In the genomic region with DNA sequence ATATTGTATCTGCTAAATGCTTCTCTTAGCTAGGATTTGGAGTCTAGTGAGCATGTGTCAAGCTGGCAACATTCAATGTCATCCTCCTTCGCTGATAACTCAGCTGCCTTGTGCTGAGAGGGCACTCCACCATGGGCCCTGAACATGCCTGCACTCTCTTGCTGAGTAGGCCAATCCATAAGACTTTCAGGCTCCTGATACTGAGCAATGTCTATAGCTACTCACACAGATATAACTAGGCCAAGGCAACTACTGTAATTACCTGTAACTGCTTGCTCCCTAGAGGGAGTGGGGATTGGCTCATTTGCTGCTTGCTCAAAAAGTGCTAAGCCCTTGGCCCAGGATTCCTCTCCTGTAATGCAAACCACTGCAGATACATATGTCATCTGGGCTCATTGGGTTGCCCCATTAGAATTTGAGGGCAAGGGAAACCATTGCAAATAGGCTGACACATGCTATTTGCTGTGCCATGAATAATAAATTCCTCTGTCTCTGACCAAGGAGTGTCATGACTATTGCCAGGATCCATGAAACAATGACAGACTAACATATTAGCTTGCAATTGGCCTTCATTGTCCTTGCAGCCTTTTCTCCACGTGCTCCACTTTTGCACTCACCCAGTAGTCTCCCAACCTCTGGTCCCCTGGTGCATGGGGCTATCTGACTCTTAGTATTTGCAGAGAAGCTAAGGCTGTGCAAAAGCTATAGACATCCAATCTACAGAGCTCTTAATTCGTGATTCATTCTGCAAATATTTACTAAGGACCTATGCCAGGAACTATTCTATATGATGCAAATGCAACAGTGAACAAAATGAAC, we compare ENCODE assay signal across 15 cellular contexts. TPM values are rescaled to one million over a fixed set of nuclear protein-coding genes. Genes with fewer than 3 reads are reported as not detected.
DNase-seq lines count a peak whose midpoint lies in the region; ATAC-seq and TF ChIP-seq lines count a peak whose summit lies in the region.
"Had no signal": no experiment of that assay in that cellular context is flagged by ENCODE, and none has a peak within 500 bp of the region (broad histone marks: within the 10 kb centered on the region; RNA-seq: fewer than 3 reads in every experiment).

No MANE protein-coding gene starts in this region.

- no peaks in the 10 kb centered on the region for H3K27me3 ChIP-seq in Panc1 (ENCODE audit: control insufficient read depth, insufficient read depth, low read length)
- H3K27me3 ChIP-seq: SJCRH30 had no signal

- DNase-seq in HCEC 1CT, result peak; percentile 48
- DNase-seq in Panc1 (ENCODE audit: low read depth, low spot score), result peak; percentile 77
- peak; percentile 63 for DNase-seq in epithelial cell of prostate (ENCODE audit: low read depth, low spot score)
- DNase-seq in posterior vena cava (ENCODE audit: low spot score), result no peak
- DNase-seq: activated CD4-positive, alpha-beta T cell treated with anti-CD3 and anti-CD28 coated beads, Interleukin-2, amount 10 ng/mL, durations not matched to agents 24 days and 14 days; activated gamma-delta T cell treated with Interleukin-2 at 50 U/mL for 16 hours; midbrain; psoas muscle; SJCRH30 had no signal

- H3K27ac ChIP-seq in 22Rv1, result 0 out of 2 replicates have a peak overlapping the region, but pooled peaks have one; percentile 23
- H3K27ac ChIP-seq in Panc1 (ENCODE audit: low read length), result peak overlapping the region; percentile 60
- peak overlapping the region; percentile 60 for H3K27ac ChIP-seq in epithelial cell of prostate
- H3K27ac ChIP-seq: coronary artery, psoas muscle, SJCRH30, thoracic aorta had no signal

- in situ Hi-C loops in Panc1 (cut with HindIII; ENCODE audit: low pct_unique_long_range_greater_than_20kb, low sequenced_read_pairs), result no loop called here

- no TSS peak for BruUV-seq in Panc1 (replicated peaks; lab: Mats Ljungman, UMichigan)

- intact Hi-C loops in Panc1 (cut with micrococcal nuclease; ENCODE audit: unreplicated experiment), result no loop called here
- intact Hi-C loops in posterior vena cava (cut with DNase I), result no loop called here

- POLR2A ChIA-PET in Panc1 (lab: Charles Lee), result interaction anchor here (0.6 kb wide), 4 partner anchors 10 to 782 kb away, joined by 4 read pairs; no protein-coding TSS in a partner anchor

- ATAC-seq in Panc1, result peak; percentile 86
- ATAC-seq in GM21737 (IDR thresholded peaks at IDR 0.05; ENCODE audit: unreplicated experiment), result no peak
- ATAC-seq in HG03280 (IDR thresholded peaks at IDR 0.05; ENCODE audit: unreplicated experiment), result no peak
- no peak for ATAC-seq in GM21529 (IDR thresholded peaks at IDR 0.05; ENCODE audit: unreplicated experiment)
- ATAC-seq: psoas muscle had no signal

- no peaks in the 10 kb centered on the region for H3K36me3 ChIP-seq in Panc1 (ENCODE audit: control insufficient read depth, insufficient read depth, low read length)
- H3K36me3 ChIP-seq: SJCRH30, thoracic aorta had no signal

- peaks cover 21% of the 10 kb centered on the region for H3K4me1 ChIP-seq in Panc1 (ENCODE audit: control insufficient read depth, insufficient read depth, low read length)
- H3K4me1 ChIP-seq: psoas muscle, SJCRH30 had no signal

- no peaks in the 10 kb centered on the region for H3K9me3 ChIP-seq in Panc1 (ENCODE audit: control insufficient read depth, insufficient read depth, low read depth, low read length)
- H3K9me3 ChIP-seq: psoas muscle, SJCRH30, thoracic aorta had no signal

- no peak overlapping the region for H3K4me3 ChIP-seq in Panc1 (ENCODE audit: low read depth in 2 of 2, low read length in 2 of 2)
- H3K4me3 ChIP-seq: coronary artery, psoas muscle, SJCRH30, thoracic aorta had no signal

- CTCF ChIA-PET in Panc1 (lab: Charles Lee), result interaction anchor here (0.6 kb wide), 1 partner anchor 22 kb away, joined by 3 read pairs; no protein-coding TSS in a partner anchor

- TF ChIP-seq CTCF in 22Rv1 (IDR thresholded peaks at IDR 0.05), result no peak
- TF ChIP-seq CTCF in Panc1 (IDR thresholded peaks at IDR 0.05), result no peak

RNA-seq across cellular contexts. Expression of a gene that starts 36.9 kb away (rescaled TPM):
- total RNA-seq in Panc1 (2021; ENCODE audit: unreplicated experiment) (65.2 TPM), posterior vena cava (10 to 100 TPM; 69.0 to 83.6 TPM)
- 21.3 TPM for polyA plus RNA-seq in Panc1 (2012; ENCODE audit: insufficient read length)
